Comparison of ENCODE assay signal across 7 cellular contexts in genomic region chr5:88675758-88676636, GRCh38.
A peak's percentile ranks its signal among the peaks of the same experiment; 100 is the strongest.
DNase-seq lines count a peak whose midpoint lies in the region; TF ChIP-seq lines count a peak whose summit lies in the region.

No MANE protein-coding gene starts in this region.

- no peak overlapping the region for H3K9ac ChIP-seq in H9 (ENCODE audit: extremely low read depth, insufficient read length, low read length)
- no peak overlapping the region for H3K9ac ChIP-seq in neural progenitor cell

- H2AFZ ChIP-seq in H9 (ENCODE audit: low read length): no peak overlapping the region
- no peak overlapping the region for H2AFZ ChIP-seq in neural progenitor cell (replicated peaks)

- peaks cover 65% of the 10 kb centered on the region for H3K27me3 ChIP-seq in H9 (ENCODE audit: insufficient read depth, low read length)
- H3K27me3 ChIP-seq in neural progenitor cell: peaks cover 100% of the 10 kb centered on the region

- TF ChIP-seq CTCF in GM12865 (IDR thresholded peaks at IDR 0.05; ENCODE audit: insufficient read depth, low read depth, low read length, missing control alignments) (no peak), H9 (conservative IDR thresholded peaks at IDR 0.05) (no peak), fibroblast of mammary gland (conservative IDR thresholded peaks at IDR 0.05; ENCODE audit: control insufficient read depth, insufficient read depth, low read depth, low read length) (no peak), neural progenitor cell (IDR thresholded peaks at IDR 0.05) (no peak)

- no CpG with 5 or more reads among the region's 52 CpGs for WGBS in H9 (ENCODE audit: extremely low coverage, insufficient read length, low lambda C conversion rate)

- peaks cover 98% of the 10 kb centered on the region for H3K27me3 Mint-ChIP-seq in H9 (ENCODE audit: low read depth)
- H3K27me3 Mint-ChIP-seq in T-helper 2 cell treated with Interferon-gamma antibody and Interleukin-4, amounts not matched to agents 5 μg/mL and 100 μg/mL, for 36 hours (ENCODE audit: low read depth): peaks cover 88% of the 10 kb centered on the region
- peaks cover 68% of the 10 kb centered on the region for H3K27me3 Mint-ChIP-seq in neural progenitor cell (ENCODE audit: insufficient read depth, low read depth)

- H3K9me3 Mint-ChIP-seq in H9: peaks cover 2 to 3% of the 10 kb centered on the region in 2 experiments; a peak in 2 of 5 replicates
- H3K9me3 Mint-ChIP-seq in T-helper 2 cell treated with Interferon-gamma antibody and Interleukin-4, amounts not matched to agents 5 μg/mL and 100 μg/mL, for 36 hours: peaks cover 4% of the 10 kb centered on the region
- no peaks in the 10 kb centered on the region for H3K9me3 Mint-ChIP-seq in neural progenitor cell

- H3K36me3 Mint-ChIP-seq in H9 (ENCODE audit: insufficient read depth in 1 of 3, low read depth in 3 of 3) (no peaks in the 10 kb centered on the region), neural progenitor cell (no peaks in the 10 kb centered on the region)
- peaks cover 6% of the 10 kb centered on the region for H3K36me3 Mint-ChIP-seq in T-helper 2 cell treated with Interferon-gamma antibody and Interleukin-4, amounts not matched to agents 5 μg/mL and 100 μg/mL, for 36 hours (ENCODE audit: low read depth)

- H3T11ph ChIP-seq in H9 (ENCODE audit: low read length): no peak overlapping the region

- H2BK15ac ChIP-seq in H9 (ENCODE audit: low read depth, low read length): no peak overlapping the region

- H3F3A ChIP-seq in neural progenitor cell (ENCODE audit: low read depth): peaks cover 44% of the 10 kb centered on the region

- peaks cover 46% of the 10 kb centered on the region for H3K23me2 ChIP-seq in H9 (ENCODE audit: insufficient read length, low read depth, low read length, poor library complexity, severe bottlenecking)

- no peak overlapping the region for H3K23ac ChIP-seq in H9 (ENCODE audit: insufficient read length, low read depth, low read length)

- H3K9me3 ChIP-seq in H9 (ENCODE audit: control insufficient read depth, low read depth, low read length): no peaks in the 10 kb centered on the region
- no peaks in the 10 kb centered on the region for H3K9me3 ChIP-seq in neural progenitor cell (ENCODE audit: low read depth)

- H4K5ac ChIP-seq in H9 (ENCODE audit: insufficient read length, low read depth, low read length): no peak overlapping the region

- no peak overlapping the region for H2BK20ac ChIP-seq in H9 (ENCODE audit: low read depth, low read length, poor library complexity, severe bottlenecking)

- H3K27ac ChIP-seq in H9 (ENCODE audit: insufficient read length, low read depth, low read length) (no peak overlapping the region), neural progenitor cell (no peak overlapping the region)

- no peak overlapping the region for H2BK12ac ChIP-seq in H9 (ENCODE audit: insufficient read length, low read depth, low read length)

- H3K4me1 ChIP-seq in H9 (ENCODE audit: insufficient read depth, low read length) (peaks cover 2% of the 10 kb centered on the region; the same call in 1 of the 2 replicates), neural progenitor cell (peaks cover 11% of the 10 kb centered on the region)

- no peak overlapping the region for H3K14ac ChIP-seq in H9 (ENCODE audit: insufficient read depth, low read length)

- H3K4me3 ChIP-seq in GM12865 (ENCODE audit: low read depth, low read length) (peak overlapping the region; percentile 59), fibroblast of mammary gland (ENCODE audit: control insufficient read depth, low read depth, low read length) (peak overlapping the region; percentile 6), neural progenitor cell (peak overlapping the region; percentile 16)

- H3K79me2 ChIP-seq in H9 (ENCODE audit: insufficient read depth, low read length): no peaks in the 10 kb centered on the region
- H3K79me2 ChIP-seq in neural progenitor cell (ENCODE audit: low read depth): no peaks in the 10 kb centered on the region

- H4K91ac ChIP-seq in H9 (ENCODE audit: insufficient read length, low read depth, low read length): no peak overlapping the region

- H4K20me1 ChIP-seq in H9 (ENCODE audit: control insufficient read depth, insufficient read depth, insufficient read length) (no peaks in the 10 kb centered on the region), neural progenitor cell (ENCODE audit: low read depth) (peaks cover 95% of the 10 kb centered on the region)

- no peaks in the 10 kb centered on the region for H3K79me1 ChIP-seq in H9 (ENCODE audit: insufficient read depth, low read depth, low read length, poor library complexity, severe bottlenecking)

- H3K27ac Mint-ChIP-seq in H9 (peak overlapping the region; percentile 48 to 84 (median 64); a peak in 1 of 7 replicates), neural progenitor cell (peak overlapping the region; percentile 66)
- peak overlapping the region; percentile 69 for H3K27ac Mint-ChIP-seq in T-helper 2 cell treated with Interferon-gamma antibody and Interleukin-4, amounts not matched to agents 5 μg/mL and 100 μg/mL, for 36 hours

- peak overlapping the region; percentile 95 for H3K4me2 ChIP-seq in H9 (ENCODE audit: insufficient read depth, insufficient read length, low read length)
- H3K4me2 ChIP-seq in neural progenitor cell: peak overlapping the region; percentile 78

- no peak overlapping the region for H2AK5ac ChIP-seq in H9 (ENCODE audit: insufficient read length, low read length)

- no peak overlapping the region for H2BK5ac ChIP-seq in H9 (ENCODE audit: insufficient read length, low read length)

- H3K4me3 Mint-ChIP-seq in H9 (peak overlapping the region; percentile 73 to 77), neural progenitor cell (peak overlapping the region; percentile 92)
- peak overlapping the region; percentile 71 for H3K4me3 Mint-ChIP-seq in T-helper 2 cell treated with Interferon-gamma antibody and Interleukin-4, amounts not matched to agents 5 μg/mL and 100 μg/mL, for 36 hours

- no peak overlapping the region for H2BK120ac ChIP-seq in H9 (ENCODE audit: low read depth, low read length, poor library complexity, severe bottlenecking)

- H3K18ac ChIP-seq in H9 (ENCODE audit: insufficient read length, low read depth, low read length): no peak overlapping the region

- H3K36me3 ChIP-seq in neural progenitor cell: no peaks in the 10 kb centered on the region

- peaks cover 61 to 71% of the 10 kb centered on the region in 2 experiments for H3K4me1 Mint-ChIP-seq in H9
- peaks cover 16% of the 10 kb centered on the region for H3K4me1 Mint-ChIP-seq in T-helper 2 cell treated with Interferon-gamma antibody and Interleukin-4, amounts not matched to agents 5 μg/mL and 100 μg/mL, for 36 hours (ENCODE audit: low read depth)
- peaks cover 52% of the 10 kb centered on the region for H3K4me1 Mint-ChIP-seq in neural progenitor cell

- no peak overlapping the region for H3K4ac ChIP-seq in H9 (ENCODE audit: low read depth, low read length)

- no peak overlapping the region for H4K8ac ChIP-seq in H9 (replicated peaks; ENCODE audit: insufficient read length, low read depth, low read length)

- no peak overlapping the region for H3K56ac ChIP-seq in H9 (ENCODE audit: insufficient read length, low read depth, low read length)

- peak; percentile 92 for DNase-seq in GM12865 (ENCODE audit: low read depth)
- peak; percentile 92 for DNase-seq in H9
- peak; percentile 88 for DNase-seq in NCI-H1092 treated with DMSO at 0.1 percent for 48 hours (lab: John Stamatoyannopoulos, UW)
- DNase-seq in T-helper 2 cell treated with Interferon-gamma antibody and Interleukin-4, amounts not matched to agents 5 μg/mL and 100 μg/mL, for 36 hours (ENCODE audit: low spot score): no peak
- peak; percentile 54 for DNase-seq in fibroblast of mammary gland (ENCODE audit: low read depth)
- DNase-seq in neural progenitor cell (ENCODE audit: low spot score): peak; percentile 53
- DNase-seq in NK-92 treated with Interleukin-12 subunit alpha and Interleukin-12 subunit beta, amount 100 ng/mL, for 24 hours (lab: John Stamatoyannopoulos, UW): no peak

Comparison
In these comparisons a context has a peak if more than half of its experiments do, and no peak if none do; other contexts are left out.
1. DNase-seq: peak in GM12865 (single experiment), H9 (single experiment), NCI-H1092 treated with DMSO at 0.1 percent for 48 hours (single experiment), fibroblast of mammary gland (single experiment) and neural progenitor cell (single experiment); none in T-helper 2 cell treated with Interferon-gamma antibody and Interleukin-4, amounts not matched to agents 5 μg/mL and 100 μg/mL, for 36 hours (single experiment) and NK-92 treated with Interleukin-12 subunit alpha and Interleukin-12 subunit beta, amount 100 ng/mL, for 24 hours (single experiment).
2. H3K4me3 ChIP-seq: peak in every context shown above with its lines; median percentile 59 in GM12865; 16 in neural progenitor cell; 6 in fibroblast of mammary gland.
3. Peak in every context shown above with its lines, with median percentiles within 50 percentile points of each other: H3K27ac Mint-ChIP-seq and H3K4me3 Mint-ChIP-seq.